In genomic region chr11:46553746-46554204, GRCh38 we compare ENCODE assay signal across 10 cellular contexts. TPM values are rescaled to one million over a fixed set of nuclear protein-coding genes. Genes with fewer than 3 reads are reported as not detected.
DNase-seq lines count a peak whose midpoint lies in the region; ATAC-seq and TF ChIP-seq lines count a peak whose summit lies in the region.
"Had no signal": no experiment of that assay in that cellular context is flagged by ENCODE, and none has a peak within 500 bp of the region (broad histone marks: within the 10 kb centered on the region; RNA-seq: fewer than 3 reads in every experiment).

No MANE protein-coding gene starts in this region.

- H3K4me3 ChIP-seq in A673 (ENCODE audit: low read depth, low read length, poor library complexity, severe bottlenecking), result no peak overlapping the region
- H3K4me3 ChIP-seq in Loucy (ENCODE audit: low read length, poor library complexity, severe bottlenecking), result peak overlapping the region; percentile 36
- no peak overlapping the region for H3K4me3 ChIP-seq in ectodermal cell (ENCODE audit: insufficient read depth, low read depth, low read length)
- H3K4me3 ChIP-seq in naive thymus-derived CD4-positive, alpha-beta T cell (ENCODE audit: low read length), result no peak overlapping the region
- no peak overlapping the region for H3K4me3 ChIP-seq in H7 (ENCODE audit: insufficient read depth, low read depth, low read length)

- peaks cover 31% of the 10 kb centered on the region for H4K20me1 ChIP-seq in Loucy (ENCODE audit: insufficient read depth, low read length, poor library complexity, severe bottlenecking)

- H3K9ac ChIP-seq in Loucy (ENCODE audit: low read depth, low read length, poor library complexity, severe bottlenecking), result no peak overlapping the region

- DNase-seq in A673 (ENCODE audit: low spot score) (no peak), SW480 (ENCODE audit: low spot score) (no peak), NCI-H2081 (lab: John Stamatoyannopoulos, UW) (no peak), H7 (no peak)
- no peak for DNase-seq in naive thymus-derived CD4-positive, alpha-beta T cell
- no peak for DNase-seq in stimulated activated naive CD4-positive, alpha-beta T cell (lab: John Stamatoyannopoulos, UW)
- DNase-seq: activated CD4-positive, CD25-positive, alpha-beta regulatory T cell; NCI-H1092 treated with DMSO at 0.1 percent for 48 hours had no signal

- H3K27me3 Mint-ChIP-seq in naive thymus-derived CD4-positive, alpha-beta T cell, result no peaks in the 10 kb centered on the region

- H2AFZ ChIP-seq in Loucy (ENCODE audit: low read length), result no peak overlapping the region

- no peaks in the 10 kb centered on the region for H3K9me3 Mint-ChIP-seq in naive thymus-derived CD4-positive, alpha-beta T cell

- POLR2A ChIA-PET in A673 (lab: Charles Lee; ENCODE audit: low non-redundant PET), result interaction anchor here (0.6 kb wide), 1 partner anchor 110 kb away, joined by 17 read pairs; no protein-coding TSS in a partner anchor
- POLR2A ChIA-PET in naive thymus-derived CD4-positive, alpha-beta T cell (lab: Charles Lee), result interaction anchor here (0.6 to 0.7 kb wide), 3 partner anchors 81 to 791 kb away, joined by 3 read pairs; no protein-coding TSS in a partner anchor

- H3K27ac ChIP-seq in A673 (ENCODE audit: low read depth, low read length, poor library complexity, severe bottlenecking) (peak overlapping the region; percentile 19), ectodermal cell (ENCODE audit: insufficient read depth, low read depth, low read length, poor library complexity, severe bottlenecking) (peak overlapping the region; percentile 18)
- peak overlapping the region; percentile 17 for H3K27ac ChIP-seq in naive thymus-derived CD4-positive, alpha-beta T cell (ENCODE audit: low read depth, low read length)

- no TSS peak for BruUV-seq in A673 (replicated peaks; lab: Mats Ljungman, UMichigan)

- H3K9me2 ChIP-seq in Loucy (replicated peaks; ENCODE audit: low read depth, low read length), result no peaks in the 10 kb centered on the region

- ATAC-seq in naive thymus-derived CD4-positive, alpha-beta T cell, result no peak

- H3K4me1 ChIP-seq in A673 (ENCODE audit: insufficient read depth, low read length, poor library complexity, severe bottlenecking) (peaks cover 30% of the 10 kb centered on the region), Loucy (ENCODE audit: insufficient read depth, low read length, poor library complexity, severe bottlenecking) (peaks cover 25% of the 10 kb centered on the region), ectodermal cell (ENCODE audit: control insufficient read depth, insufficient read depth, low read length) (peaks cover 19% of the 10 kb centered on the region)
- H3K4me1 ChIP-seq in naive thymus-derived CD4-positive, alpha-beta T cell (ENCODE audit: control insufficient read depth in 2 of 2, insufficient read depth in 2 of 2, low read length in 2 of 2), result peaks cover 25 to 27% of the 10 kb centered on the region in 2 donors

- H3K27ac Mint-ChIP-seq in naive thymus-derived CD4-positive, alpha-beta T cell, result peak overlapping the region in 6 of 9 donors; percentile 11 to 87 (median 36)

- no peaks in the 10 kb centered on the region for H3F3A ChIP-seq in Loucy (ENCODE audit: low read depth)

- peaks cover 37 to 69% (median 57%) of the 10 kb centered on the region in 7 donors for H3K4me1 Mint-ChIP-seq in naive thymus-derived CD4-positive, alpha-beta T cell

- peak overlapping the region in 5 of 10 donors; percentile 9 to 58 (median 19) for H3K4me3 Mint-ChIP-seq in naive thymus-derived CD4-positive, alpha-beta T cell

- H3K27me3 ChIP-seq in A673 (replicated peaks; ENCODE audit: insufficient read depth, low read depth, low read length, poor library complexity), result no peaks in the 10 kb centered on the region
- no peaks in the 10 kb centered on the region for H3K27me3 ChIP-seq in Loucy (ENCODE audit: insufficient read depth, low read length, poor library complexity, severe bottlenecking)
- H3K27me3 ChIP-seq in ectodermal cell (ENCODE audit: control insufficient read depth, insufficient read depth, low read length, poor library complexity, severe bottlenecking), result no peaks in the 10 kb centered on the region
- no peaks in the 10 kb centered on the region for H3K27me3 ChIP-seq in naive thymus-derived CD4-positive, alpha-beta T cell (ENCODE audit: control insufficient read depth in 2 of 2, insufficient read depth in 2 of 2, low read length in 2 of 2)
- no peaks in the 10 kb centered on the region for H3K27me3 ChIP-seq in H7 (ENCODE audit: control insufficient read depth, insufficient read depth, low read length)

- H3K79me2 ChIP-seq in Loucy (ENCODE audit: insufficient read depth, low read length), result peaks cover 94% of the 10 kb centered on the region

- peak overlapping the region; percentile 29 for H3K4me2 ChIP-seq in Loucy (ENCODE audit: low read depth, low read length, poor library complexity, severe bottlenecking)

- H3K36me3 ChIP-seq in A673 (ENCODE audit: insufficient read depth, low read length, poor library complexity, severe bottlenecking) (no peaks in the 10 kb centered on the region), Loucy (ENCODE audit: insufficient read depth, low read length) (no peaks in the 10 kb centered on the region), ectodermal cell (ENCODE audit: control insufficient read depth, insufficient read depth, low read length) (no peaks in the 10 kb centered on the region), H7 (replicated peaks; ENCODE audit: control insufficient read depth, insufficient read depth, low read length) (no peaks in the 10 kb centered on the region)
- H3K36me3 ChIP-seq in naive thymus-derived CD4-positive, alpha-beta T cell (ENCODE audit: control insufficient read depth in 2 of 3, insufficient read depth in 3 of 3, low read length in 3 of 3), result no peaks in the 10 kb centered on the region

- intact Hi-C loops in A673 (cut with micrococcal nuclease; ENCODE audit: unreplicated experiment), result no loop called here
- intact Hi-C loops in naive thymus-derived CD4-positive, alpha-beta T cell (cut with micrococcal nuclease), result no loop called here

- CTCF ChIA-PET in A673 (lab: Charles Lee), result interaction anchor here (0.7 to 1.0 kb wide), 2 partner anchors 24 to 201 kb away, joined by 3 read pairs; no protein-coding TSS in a partner anchor
- CTCF ChIA-PET in naive thymus-derived CD4-positive, alpha-beta T cell (lab: Charles Lee), result interaction anchor here (1.2 kb wide), 1 partner anchor 16 kb away, joined by 3 read pairs; no protein-coding TSS in a partner anchor

- WGBS in ectodermal cell, 2 experiments, result 92 to 100% methylated on average over 1 of the region's 1 CpG

- TF ChIP-seq CTCF in A673 (conservative IDR thresholded peaks at IDR 0.05; ENCODE audit: low read depth, low read length), result no peak
- no peak for TF ChIP-seq CTCF in Loucy (conservative IDR thresholded peaks at IDR 0.05; ENCODE audit: low read length)

- H3K36me3 Mint-ChIP-seq in naive thymus-derived CD4-positive, alpha-beta T cell, result peaks cover 0 to 9% (median 0%) of the 10 kb centered on the region in 5 donors

- H3K9me3 ChIP-seq in A673 (ENCODE audit: low read depth, low read length, poor library complexity, severe bottlenecking), result no peaks in the 10 kb centered on the region
- no peaks in the 10 kb centered on the region for H3K9me3 ChIP-seq in Loucy (ENCODE audit: insufficient read depth, low read depth, low read length)
- H3K9me3 ChIP-seq in ectodermal cell (ENCODE audit: control insufficient read depth, low read length), result no peaks in the 10 kb centered on the region
- no peaks in the 10 kb centered on the region for H3K9me3 ChIP-seq in naive thymus-derived CD4-positive, alpha-beta T cell (ENCODE audit: control insufficient read depth in 2 of 3, low read length in 3 of 3)

RNA-seq across cellular contexts. Expression of gene AMBRA1, which starts 40.0 kb away (rescaled TPM):
- total RNA-seq in A673 (2021), result 69.9 and 78.1 TPM in 2 replicates
- 26.0 TPM for polyA plus RNA-seq in ectodermal cell (2013, experiment 1 of 4)
- polyA plus RNA-seq in ectodermal cell (2013, experiment 2 of 4), result 33.7 TPM
- polyA plus RNA-seq in ectodermal cell (2013, experiment 3 of 4), result 20.3 TPM
- polyA plus RNA-seq in ectodermal cell (2013, experiment 4 of 4), result 24.2 TPM
- 10 to 100 TPM; 38.1 to 48.7 (median 44.6) TPM for total RNA-seq in naive thymus-derived CD4-positive, alpha-beta T cell
- polyA plus RNA-seq in naive thymus-derived CD4-positive, alpha-beta T cell, result 10 to 100 TPM in 1 of 2 donors, 1 to 10 TPM in 1; 8.9 to 24.1 TPM
- total RNA-seq in H7 (2014; rRNA removed; shearing (Covaris generic)), result 36.8 and 42.5 TPM in 2 replicates
